ENCODE assay signal across 3 cellular contexts in the genomic region with DNA sequence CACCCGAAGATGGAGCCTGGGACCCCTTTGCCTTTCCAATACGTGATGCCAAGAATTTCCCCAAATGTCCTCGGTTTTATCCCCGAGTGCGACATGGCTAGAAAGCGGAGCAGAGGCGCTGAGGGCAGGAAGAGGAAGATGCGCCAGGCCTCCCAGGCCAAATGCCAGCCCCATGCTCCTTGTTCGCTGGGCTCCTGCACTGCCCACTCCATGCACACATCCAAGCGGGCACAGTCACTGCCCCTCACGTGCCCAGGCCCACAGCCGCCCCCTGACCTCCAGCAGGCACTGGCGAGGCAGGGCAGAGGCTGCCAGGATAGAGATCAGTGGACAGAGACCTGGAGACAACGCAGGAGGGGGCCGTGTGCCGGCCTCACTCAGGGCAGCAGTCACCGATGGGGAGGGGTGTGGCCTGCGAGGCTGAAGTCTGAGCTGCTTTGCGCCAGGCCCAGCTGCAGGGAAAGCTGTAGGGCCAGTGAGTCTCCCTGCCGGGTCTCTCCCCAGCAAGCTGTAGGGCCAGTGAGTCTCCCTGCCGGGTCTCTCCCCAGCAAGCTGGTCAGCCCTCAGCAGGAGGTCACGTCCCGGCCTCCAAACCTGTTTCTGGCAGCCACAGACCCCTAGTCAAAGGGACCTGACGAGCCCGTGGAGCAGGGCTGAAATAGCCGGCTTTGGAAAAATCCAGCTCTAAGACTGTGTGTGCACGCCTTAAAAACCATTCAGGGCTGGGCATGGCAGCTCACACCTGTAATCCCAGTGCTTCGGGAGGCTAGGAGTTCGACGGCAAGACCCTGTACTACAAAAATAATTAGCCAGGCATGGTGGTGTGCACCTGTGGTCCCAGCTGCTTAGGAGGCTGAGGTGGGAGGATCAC.
TF ChIP-seq lines count a peak whose summit lies in the region.

No MANE protein-coding gene starts in this region.

TF ChIP-seq in A549, 52 proteins besides CTCF, POLR2A, EP300 and RAD21:
- TF ChIP-seq ZC3H11A (IDR thresholded peaks at IDR 0.05) (no peak), EHMT2 (IDR thresholded peaks at IDR 0.05; ENCODE audit: low read depth) (no peak), RNF2 (IDR thresholded peaks at IDR 0.05; ENCODE audit: borderline replicate concordance, low read depth) (no peak), FOSL2 (IDR thresholded peaks at IDR 0.05) (no peak), FOSL2 (CRISPR knock-in tag; IDR thresholded peaks at IDR 0.05) (no peak), TFCP2L1 (CRISPR knock-in tag; IDR thresholded peaks at IDR 0.05) (no peak), EHF (CRISPR knock-in tag; IDR thresholded peaks at IDR 0.05) (no peak), CEBPB (IDR thresholded peaks at IDR 0.05) (no peak), TP53 (CRISPR knock-in tag; IDR thresholded peaks at IDR 0.05) (no peak), JUN (IDR thresholded peaks at IDR 0.05) (no peak), SMC3 (IDR thresholded peaks at IDR 0.05) (no peak), SREBF2 (IDR thresholded peaks at IDR 0.05) (no peak), CBX8 (IDR thresholded peaks at IDR 0.05) (no peak), NFE2L2 (conservative IDR thresholded peaks at IDR 0.05; ENCODE audit: low read length) (no peak), MYC (IDR thresholded peaks at IDR 0.05; ENCODE audit: borderline replicate concordance, low read length) (no peak), POLR2AphosphoS2 (conservative IDR thresholded peaks at IDR 0.05; ENCODE audit: low read length) (no peak)
- TF ChIP-seq, protein P1, sequence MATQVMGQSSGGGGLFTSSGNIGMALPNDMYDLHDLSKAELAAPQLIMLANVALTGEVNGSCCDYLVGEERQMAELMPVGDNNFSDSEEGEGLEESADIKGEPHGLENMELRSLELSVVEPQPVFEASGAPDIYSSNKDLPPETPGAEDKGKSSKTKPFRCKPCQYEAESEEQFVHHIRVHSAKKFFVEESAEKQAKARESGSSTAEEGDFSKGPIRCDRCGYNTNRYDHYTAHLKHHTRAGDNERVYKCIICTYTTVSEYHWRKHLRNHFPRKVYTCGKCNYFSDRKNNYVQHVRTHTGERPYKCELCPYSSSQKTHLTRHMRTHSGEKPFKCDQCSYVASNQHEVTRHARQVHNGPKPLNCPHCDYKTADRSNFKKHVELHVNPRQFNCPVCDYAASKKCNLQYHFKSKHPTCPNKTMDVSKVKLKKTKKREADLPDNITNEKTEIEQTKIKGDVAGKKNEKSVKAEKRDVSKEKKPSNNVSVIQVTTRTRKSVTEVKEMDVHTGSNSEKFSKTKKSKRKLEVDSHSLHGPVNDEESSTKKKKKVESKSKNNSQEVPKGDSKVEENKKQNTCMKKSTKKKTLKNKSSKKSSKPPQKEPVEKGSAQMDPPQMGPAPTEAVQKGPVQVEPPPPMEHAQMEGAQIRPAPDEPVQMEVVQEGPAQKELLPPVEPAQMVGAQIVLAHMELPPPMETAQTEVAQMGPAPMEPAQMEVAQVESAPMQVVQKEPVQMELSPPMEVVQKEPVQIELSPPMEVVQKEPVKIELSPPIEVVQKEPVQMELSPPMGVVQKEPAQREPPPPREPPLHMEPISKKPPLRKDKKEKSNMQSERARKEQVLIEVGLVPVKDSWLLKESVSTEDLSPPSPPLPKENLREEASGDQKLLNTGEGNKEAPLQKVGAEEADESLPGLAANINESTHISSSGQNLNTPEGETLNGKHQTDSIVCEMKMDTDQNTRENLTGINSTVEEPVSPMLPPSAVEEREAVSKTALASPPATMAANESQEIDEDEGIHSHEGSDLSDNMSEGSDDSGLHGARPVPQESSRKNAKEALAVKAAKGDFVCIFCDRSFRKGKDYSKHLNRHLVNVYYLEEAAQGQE (IDR thresholded peaks at IDR 0.05) = no peak

TF ChIP-seq in GM23338, 12 proteins besides CTCF, POLR2A, EP300 and RAD21:
- no peak for TF ChIP-seq STAT1 (IDR thresholded peaks at IDR 0.05; ENCODE audit: unreplicated experiment)
- TF ChIP-seq, protein P2, sequence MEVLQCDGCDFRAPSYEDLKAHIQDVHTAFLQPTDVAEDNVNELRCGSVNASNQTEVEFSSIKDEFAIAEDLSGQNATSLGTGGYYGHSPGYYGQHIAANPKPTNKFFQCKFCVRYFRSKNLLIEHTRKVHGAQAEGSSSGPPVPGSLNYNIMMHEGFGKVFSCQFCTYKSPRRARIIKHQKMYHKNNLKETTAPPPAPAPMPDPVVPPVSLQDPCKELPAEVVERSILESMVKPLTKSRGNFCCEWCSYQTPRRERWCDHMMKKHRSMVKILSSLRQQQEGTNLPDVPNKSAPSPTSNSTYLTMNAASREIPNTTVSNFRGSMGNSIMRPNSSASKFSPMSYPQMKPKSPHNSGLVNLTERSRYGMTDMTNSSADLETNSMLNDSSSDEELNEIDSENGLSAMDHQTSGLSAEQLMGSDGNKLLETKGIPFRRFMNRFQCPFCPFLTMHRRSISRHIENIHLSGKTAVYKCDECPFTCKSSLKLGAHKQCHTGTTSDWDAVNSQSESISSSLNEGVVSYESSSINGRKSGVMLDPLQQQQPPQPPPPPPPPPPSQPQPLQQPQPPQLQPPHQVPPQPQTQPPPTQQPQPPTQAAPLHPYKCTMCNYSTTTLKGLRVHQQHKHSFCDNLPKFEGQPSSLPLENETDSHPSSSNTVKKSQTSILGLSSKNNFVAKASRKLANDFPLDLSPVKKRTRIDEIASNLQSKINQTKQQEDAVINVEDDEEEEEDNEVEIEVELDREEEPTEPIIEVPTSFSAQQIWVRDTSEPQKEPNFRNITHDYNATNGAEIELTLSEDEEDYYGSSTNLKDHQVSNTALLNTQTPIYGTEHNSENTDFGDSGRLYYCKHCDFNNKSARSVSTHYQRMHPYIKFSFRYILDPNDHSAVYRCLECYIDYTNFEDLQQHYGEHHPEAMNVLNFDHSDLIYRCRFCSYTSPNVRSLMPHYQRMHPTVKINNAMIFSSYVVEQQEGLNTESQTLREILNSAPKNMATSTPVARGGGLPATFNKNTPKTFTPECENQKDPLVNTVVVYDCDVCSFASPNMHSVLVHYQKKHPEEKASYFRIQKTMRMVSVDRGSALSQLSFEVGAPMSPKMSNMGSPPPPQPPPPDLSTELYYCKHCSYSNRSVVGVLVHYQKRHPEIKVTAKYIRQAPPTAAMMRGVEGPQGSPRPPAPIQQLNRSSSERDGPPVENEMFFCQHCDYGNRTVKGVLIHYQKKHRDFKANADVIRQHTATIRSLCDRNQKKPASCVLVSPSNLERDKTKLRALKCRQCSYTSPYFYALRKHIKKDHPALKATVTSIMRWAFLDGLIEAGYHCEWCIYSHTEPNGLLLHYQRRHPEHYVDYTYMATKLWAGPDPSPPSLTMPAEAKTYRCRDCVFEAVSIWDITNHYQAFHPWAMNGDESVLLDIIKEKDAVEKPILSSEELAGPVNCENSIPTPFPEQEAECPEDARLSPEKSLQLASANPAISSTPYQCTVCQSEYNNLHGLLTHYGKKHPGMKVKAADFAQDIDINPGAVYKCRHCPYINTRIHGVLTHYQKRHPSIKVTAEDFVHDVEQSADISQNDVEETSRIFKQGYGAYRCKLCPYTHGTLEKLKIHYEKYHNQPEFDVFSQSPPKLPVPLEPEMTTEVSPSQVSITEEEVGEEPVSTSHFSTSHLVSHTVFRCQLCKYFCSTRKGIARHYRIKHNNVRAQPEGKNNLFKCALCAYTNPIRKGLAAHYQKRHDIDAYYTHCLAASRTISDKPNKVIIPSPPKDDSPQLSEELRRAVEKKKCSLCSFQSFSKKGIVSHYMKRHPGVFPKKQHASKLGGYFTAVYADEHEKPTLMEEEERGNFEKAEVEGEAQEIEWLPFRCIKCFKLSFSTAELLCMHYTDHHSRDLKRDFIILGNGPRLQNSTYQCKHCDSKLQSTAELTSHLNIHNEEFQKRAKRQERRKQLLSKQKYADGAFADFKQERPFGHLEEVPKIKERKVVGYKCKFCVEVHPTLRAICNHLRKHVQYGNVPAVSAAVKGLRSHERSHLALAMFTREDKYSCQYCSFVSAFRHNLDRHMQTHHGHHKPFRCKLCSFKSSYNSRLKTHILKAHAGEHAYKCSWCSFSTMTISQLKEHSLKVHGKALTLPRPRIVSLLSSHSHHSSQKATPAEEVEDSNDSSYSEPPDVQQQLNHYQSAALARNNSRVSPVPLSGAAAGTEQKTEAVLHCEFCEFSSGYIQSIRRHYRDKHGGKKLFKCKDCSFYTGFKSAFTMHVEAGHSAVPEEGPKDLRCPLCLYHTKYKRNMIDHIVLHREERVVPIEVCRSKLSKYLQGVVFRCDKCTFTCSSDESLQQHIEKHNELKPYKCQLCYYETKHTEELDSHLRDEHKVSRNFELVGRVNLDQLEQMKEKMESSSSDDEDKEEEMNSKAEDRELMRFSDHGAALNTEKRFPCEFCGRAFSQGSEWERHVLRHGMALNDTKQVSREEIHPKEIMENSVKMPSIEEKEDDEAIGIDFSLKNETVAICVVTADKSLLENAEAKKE (CRISPR knock-in tag; IDR thresholded peaks at IDR 0.05) = no peak

TF ChIP-seq in H1, 55 proteins besides CTCF, POLR2A, EP300 and RAD21:
- TF ChIP-seq RBBP5 (IDR thresholded peaks at IDR 0.05; ENCODE audit: borderline replicate concordance, low read depth, low read length) = no peak
- no peak for TF ChIP-seq EGR1 (IDR thresholded peaks at IDR 0.05; ENCODE audit: borderline replicate concordance, low read depth, low read length)
- TF ChIP-seq KDM4A (IDR thresholded peaks at IDR 0.05; ENCODE audit: low read depth, low read length, severe bottlenecking) = no peak
- no peak for TF ChIP-seq KDM1A (IDR thresholded peaks at IDR 0.05; ENCODE audit: borderline replicate concordance, low read length)
- no peak for TF ChIP-seq SP2 (IDR thresholded peaks at IDR 0.05; ENCODE audit: low read length)
- no peak for TF ChIP-seq BACH1 (IDR thresholded peaks at IDR 0.05; ENCODE audit: low read length)
- no peak for TF ChIP-seq GABPA (IDR thresholded peaks at IDR 0.05; ENCODE audit: borderline replicate concordance, insufficient read depth, low read length)
- no peak for TF ChIP-seq SIX5 (IDR thresholded peaks at IDR 0.05; ENCODE audit: low read depth, low read length)
- no peak for TF ChIP-seq CEBPB (IDR thresholded peaks at IDR 0.05; ENCODE audit: low read depth, low read length)
- no peak for TF ChIP-seq JUN (IDR thresholded peaks at IDR 0.05; ENCODE audit: low read depth, low read length)
TF ChIP-seq in H1: peak in this region for 0.
